7 cellular contexts compared by ENCODE assay signal in the genomic region with DNA sequence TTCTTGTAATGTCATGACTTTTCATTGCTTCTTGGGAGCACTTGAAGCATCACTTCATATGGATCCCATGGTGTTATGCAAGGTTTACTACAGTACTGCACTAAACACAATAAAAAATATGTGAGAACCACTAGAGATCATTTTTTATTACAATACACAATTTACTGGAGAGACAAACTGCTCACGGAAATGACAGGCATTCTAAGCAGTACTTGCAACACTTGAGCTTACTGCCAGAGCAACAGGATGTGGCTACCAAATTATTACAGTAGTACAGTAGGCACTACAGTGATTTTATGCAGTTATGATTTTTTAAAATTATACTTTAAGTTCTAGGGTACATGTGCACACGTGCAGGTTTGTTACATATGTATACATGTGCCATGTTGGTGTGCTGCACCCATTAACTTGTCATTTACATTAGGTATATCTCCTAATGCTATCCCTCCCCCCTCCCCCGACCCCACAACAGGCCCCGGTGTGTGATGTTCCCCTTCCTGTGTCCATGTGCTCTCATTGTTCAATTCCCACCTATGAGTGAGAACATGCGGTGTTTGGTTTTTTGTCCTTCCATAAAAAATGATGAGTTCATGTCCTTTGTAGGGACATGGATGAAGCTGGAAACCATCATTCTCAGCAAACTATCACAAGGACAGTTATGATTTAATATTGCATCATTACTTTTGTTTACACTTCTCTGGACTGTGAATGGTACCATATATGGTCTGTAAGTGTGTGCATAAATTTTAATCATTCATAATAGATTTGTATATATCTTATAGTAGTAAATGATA. TPM values are rescaled to one million over a fixed set of nuclear protein-coding genes. Genes with fewer than 3 reads are reported as not detected.
DNase-seq lines count a peak whose midpoint lies in the region; ATAC-seq and TF ChIP-seq lines count a peak whose summit lies in the region.
"Not testable (repeated sequence)": the region's sequence is repeated elsewhere in the genome, so short reads cannot be mapped to it uniquely, and the experiment has no call there.

No MANE protein-coding gene starts in this region.

- not testable (repeated sequence) for H2AFZ ChIP-seq in OCI-LY1 (ENCODE audit: low read length)

- H3K9me3 Mint-ChIP-seq in activated CD4-positive, alpha-beta T cell treated with anti-CD3 and anti-CD28 coated beads, Interleukin-2, amount 10 ng/mL, durations not matched to agents 24 days and 14 days; activated naive CD4-positive, alpha-beta T cell treated with anti-CD3 and anti-CD28 coated beads, Interleukin-2, amount 50 U/mL, for 72 hours; endothelial cell (ENCODE audit: unreplicated experiment); naive thymus-derived CD8-positive, alpha-beta T cell: not testable (repeated sequence)

- H4K20me1 ChIP-seq in OCI-LY1 (ENCODE audit: insufficient read depth, low read length), result not testable (repeated sequence)

- H3K27ac Mint-ChIP-seq in activated CD4-positive, alpha-beta T cell treated with anti-CD3 and anti-CD28 coated beads, Interleukin-2, amount 10 ng/mL, durations not matched to agents 24 days and 14 days, result peak overlapping the region; percentile 85
- H3K27ac Mint-ChIP-seq in activated naive CD4-positive, alpha-beta T cell treated with anti-CD3 and anti-CD28 coated beads, Interleukin-2, amount 50 U/mL, for 72 hours, result peak overlapping the region; percentile 32 to 89
- peak overlapping the region; percentile 65 for H3K27ac Mint-ChIP-seq in endothelial cell (ENCODE audit: unreplicated experiment)
- peak overlapping the region; percentile 85 to 99 (median 94) for H3K27ac Mint-ChIP-seq in naive thymus-derived CD8-positive, alpha-beta T cell

- peaks cover 32% of the 10 kb centered on the region; the same call in 1 of the 2 replicates for H3K36me3 ChIP-seq in OCI-LY1 (ENCODE audit: insufficient read depth, low read length)

- peak; percentile 74 to 76 for ATAC-seq in activated naive CD4-positive, alpha-beta T cell treated with anti-CD3 and anti-CD28 coated beads, Interleukin-2, amount 50 U/mL, for 72 hours
- peak; percentile 99 for ATAC-seq in naive thymus-derived CD8-positive, alpha-beta T cell

- not testable (repeated sequence) for H3K27me3 ChIP-seq in OCI-LY1 (ENCODE audit: insufficient read depth, low read length)

- H3K9me3 ChIP-seq in OCI-LY1 (ENCODE audit: low read length), result not testable (repeated sequence)

- intact Hi-C loops in activated CD4-positive, alpha-beta T cell treated with anti-CD3 and anti-CD28 coated beads, Interleukin-2, amount 10 ng/mL, durations not matched to agents 24 days and 14 days (cut with micrococcal nuclease), result not testable (repeated sequence)

- not testable (repeated sequence) for H3F3A ChIP-seq in OCI-LY1 (ENCODE audit: insufficient read depth, low read length)

- not testable (repeated sequence) for H3K36me3 Mint-ChIP-seq in activated CD4-positive, alpha-beta T cell treated with anti-CD3 and anti-CD28 coated beads, Interleukin-2, amount 10 ng/mL, durations not matched to agents 24 days and 14 days (ENCODE audit: low read depth); endothelial cell (ENCODE audit: low read depth, unreplicated experiment); naive thymus-derived CD8-positive, alpha-beta T cell
- H3K36me3 Mint-ChIP-seq in activated naive CD4-positive, alpha-beta T cell treated with anti-CD3 and anti-CD28 coated beads, Interleukin-2, amount 50 U/mL, for 72 hours, result peaks cover 0 to 14% of the 10 kb centered on the region in 2 donors

- peak; percentile 8 for DNase-seq in Daoy (ENCODE audit: low read depth)
- peak; percentile 5 for DNase-seq in KBM-7
- peak; percentile 73 for DNase-seq in activated CD4-positive, alpha-beta T cell treated with anti-CD3 and anti-CD28 coated beads, Interleukin-2, amount 10 ng/mL, durations not matched to agents 24 days and 14 days
- DNase-seq in activated naive CD4-positive, alpha-beta T cell treated with anti-CD3 and anti-CD28 coated beads, Interleukin-2, amount 50 U/mL, for 72 hours (ENCODE audit: low spot score in 2 of 2); endothelial cell (ENCODE audit: low spot score): not testable (repeated sequence)
- DNase-seq in naive thymus-derived CD8-positive, alpha-beta T cell, result peak in 7 of 10 donors; percentile 6 to 79 (median 61)

- H3K4me3 ChIP-seq in OCI-LY1 (ENCODE audit: low read depth, low read length, poor library complexity, severe bottlenecking), result not testable (repeated sequence)

- not testable (repeated sequence) for H3K79me2 ChIP-seq in OCI-LY1 (ENCODE audit: insufficient read depth, low read length)

- H3K27me3 Mint-ChIP-seq in activated CD4-positive, alpha-beta T cell treated with anti-CD3 and anti-CD28 coated beads, Interleukin-2, amount 10 ng/mL, durations not matched to agents 24 days and 14 days; endothelial cell (ENCODE audit: unreplicated experiment); naive thymus-derived CD8-positive, alpha-beta T cell: not testable (repeated sequence)

- peak overlapping the region; percentile 68 for H3K4me3 Mint-ChIP-seq in activated CD4-positive, alpha-beta T cell treated with anti-CD3 and anti-CD28 coated beads, Interleukin-2, amount 10 ng/mL, durations not matched to agents 24 days and 14 days
- not testable (repeated sequence) for H3K4me3 Mint-ChIP-seq in endothelial cell (ENCODE audit: unreplicated experiment)
- H3K4me3 Mint-ChIP-seq in naive thymus-derived CD8-positive, alpha-beta T cell, result peak overlapping the region; percentile 9 to 76 (median 62)

- H3K4me1 Mint-ChIP-seq in activated CD4-positive, alpha-beta T cell treated with anti-CD3 and anti-CD28 coated beads, Interleukin-2, amount 10 ng/mL, durations not matched to agents 24 days and 14 days, result peaks cover 17% of the 10 kb centered on the region
- not testable (repeated sequence) for H3K4me1 Mint-ChIP-seq in endothelial cell (ENCODE audit: unreplicated experiment)
- peaks cover 16 to 40% (median 33%) of the 10 kb centered on the region in 4 donors for H3K4me1 Mint-ChIP-seq in naive thymus-derived CD8-positive, alpha-beta T cell

- not testable (repeated sequence) for TF ChIP-seq CTCF in OCI-LY1 (IDR thresholded peaks at IDR 0.05; ENCODE audit: low read length); endothelial cell (IDR thresholded peaks at IDR 0.05; ENCODE audit: unreplicated experiment)

- not testable (repeated sequence) for H3K9ac ChIP-seq in OCI-LY1 (ENCODE audit: low read length)

- in situ Hi-C loops in KBM-7 (cut with MboI; ENCODE audit: low pct_unique_long_range_greater_than_20kb, low sequenced_read_pairs), result not testable (repeated sequence)

- H3K27ac ChIP-seq in OCI-LY1 (ENCODE audit: low read depth, low read length, poor library complexity, severe bottlenecking), result peak overlapping the region; percentile 45

- not testable (repeated sequence) for H3K9me2 ChIP-seq in OCI-LY1 (ENCODE audit: low read depth, low read length)

- H3K4me1 ChIP-seq in OCI-LY1 (ENCODE audit: insufficient read depth, low read length, severe bottlenecking), result peaks cover 29% of the 10 kb centered on the region

- H3K4me2 ChIP-seq in OCI-LY1 (ENCODE audit: low read length), result not testable (repeated sequence)

- POLR2A ChIA-PET in naive thymus-derived CD8-positive, alpha-beta T cell (lab: Charles Lee), result interaction anchor here (0.5 to 5.9 kb wide), 13 partner anchors 7 to 1754 kb away, joined by 3 to 74 read pairs (median 5); a partner anchor contains a TSS

RNA-seq across cellular contexts. Expression of a gene that starts 25.1 kb away (rescaled TPM):
- total RNA-seq in Daoy (2014; rRNA removed; shearing (Covaris generic)), result 17.2 and 23.2 TPM in 2 replicates
- 17.3 and 19.3 TPM in 2 replicates for total RNA-seq in activated CD4-positive, alpha-beta T cell treated with anti-CD3 and anti-CD28 coated beads, Interleukin-2, amount 10 ng/mL, durations not matched to agents 24 days and 14 days
- 10 to 100 TPM; 22.5 to 22.7 TPM for total RNA-seq in activated naive CD4-positive, alpha-beta T cell treated with anti-CD3 and anti-CD28 coated beads, Interleukin-2, amount 50 U/mL, for 72 hours
- 14.8 TPM for total RNA-seq in endothelial cell (ENCODE audit: unreplicated experiment)
- total RNA-seq in naive thymus-derived CD8-positive, alpha-beta T cell, result 10 to 100 TPM; 28.4 to 31.1 TPM
- polyA plus RNA-seq in naive thymus-derived CD8-positive, alpha-beta T cell, result 1 to 10 TPM; 2.4 to 6.8 (median 6.8) TPM
